In genomic region chr5:160463775-160464465, GRCh38 we compare ENCODE assay signal across 11 cellular contexts. TPM values are rescaled to one million over a fixed set of nuclear protein-coding genes. Genes with fewer than 3 reads are reported as not detected.
DNase-seq lines count a peak whose midpoint lies in the region; ATAC-seq and TF ChIP-seq lines count a peak whose summit lies in the region.
"Had no signal": no experiment of that assay in that cellular context is flagged by ENCODE, and none has a peak within 500 bp of the region (broad histone marks: within the 10 kb centered on the region; RNA-seq: fewer than 3 reads in every experiment).

No MANE protein-coding gene starts in this region.

- no peak overlapping the region for H3K4me3 Mint-ChIP-seq in CD4-positive, alpha-beta memory T cell
- H3K4me3 Mint-ChIP-seq in HFFc6 (peak overlapping the region; percentile 26; the same call in 1 of the 2 replicates), WTC11 (no peak overlapping the region), endothelial cell (ENCODE audit: unreplicated experiment) (no peak overlapping the region)

- H3K36me3 Mint-ChIP-seq in CD4-positive, alpha-beta memory T cell: peaks cover 0 to 8% of the 10 kb centered on the region in 2 donors
- H3K36me3 Mint-ChIP-seq in HFFc6 (ENCODE audit: low read depth) (no peaks in the 10 kb centered on the region), WTC11 (peaks cover 4% of the 10 kb centered on the region; the same call in 1 of the 2 replicates), endothelial cell (ENCODE audit: low read depth, unreplicated experiment) (no peaks in the 10 kb centered on the region)

- H3K27me3 ChIP-seq in CD4-positive, alpha-beta memory T cell (ENCODE audit: insufficient read depth, low read length): no peaks in the 10 kb centered on the region
- H3K27me3 ChIP-seq: tibial artery had no signal

- H3K9me3 Mint-ChIP-seq in CD4-positive, alpha-beta memory T cell: no peaks in the 10 kb centered on the region
- H3K9me3 Mint-ChIP-seq in HFFc6 (no peaks in the 10 kb centered on the region), WTC11 (peaks cover 20% of the 10 kb centered on the region), endothelial cell (ENCODE audit: unreplicated experiment) (no peaks in the 10 kb centered on the region)

- H3K27ac ChIP-seq in CD4-positive, alpha-beta memory T cell (ENCODE audit: low read depth, low read length): no peak overlapping the region
- H3K27ac ChIP-seq: tibial artery had no signal

- ATAC-seq in WTC11 (no peak), HG02870 (IDR thresholded peaks at IDR 0.05; ENCODE audit: unreplicated experiment) (no peak), HG03457 (IDR thresholded peaks at IDR 0.05; ENCODE audit: unreplicated experiment) (no peak)

- CTCF ChIA-PET in CD4-positive, alpha-beta memory T cell (lab: Charles Lee; ENCODE audit: partially characterized antibody): interaction anchor here (5.3 kb wide), 1 partner anchor 25 kb away, joined by 78 read pairs; no protein-coding TSS in a partner anchor
- CTCF ChIA-PET in WTC11 (lab: Charles Lee): interaction anchor here (0.9 to 1.8 kb wide), 2 partner anchors 24 to 26 kb away, joined by 3 to 10 read pairs; no protein-coding TSS in a partner anchor

- intact Hi-C loops in CD4-positive, alpha-beta memory T cell (cut with micrococcal nuclease): no loop called here

- peak overlapping the region in 6 of 7 donors; percentile 0 to 82 (median 45) for H3K27ac Mint-ChIP-seq in CD4-positive, alpha-beta memory T cell
- peak overlapping the region; percentile 48 for H3K27ac Mint-ChIP-seq in HFFc6
- H3K27ac Mint-ChIP-seq in WTC11: no peak overlapping the region; the same call in 1 of the 2 replicates
- H3K27ac Mint-ChIP-seq in endothelial cell (ENCODE audit: unreplicated experiment): no peak overlapping the region

- H3K9me3 ChIP-seq in CD4-positive, alpha-beta memory T cell (ENCODE audit: control insufficient read depth in 1 of 2, low read length in 2 of 2): no peaks in the 10 kb centered on the region
- H3K9me3 ChIP-seq: tibial artery had no signal

- H3K4me3 ChIP-seq in CD4-positive, alpha-beta memory T cell (ENCODE audit: low read length in 2 of 2): no peak overlapping the region
- H3K4me3 ChIP-seq: tibial artery had no signal

- TF ChIP-seq CTCF in HFFc6 (IDR thresholded peaks at IDR 0.05): no peak
- no peak for TF ChIP-seq CTCF in WTC11 (IDR thresholded peaks at IDR 0.05)
- TF ChIP-seq CTCF in endothelial cell (IDR thresholded peaks at IDR 0.05; ENCODE audit: unreplicated experiment): no peak

- peaks cover 20 to 49% (median 36%) of the 10 kb centered on the region in 4 donors for H3K4me1 Mint-ChIP-seq in CD4-positive, alpha-beta memory T cell
- H3K4me1 Mint-ChIP-seq in HFFc6 (ENCODE audit: low read depth) (peaks cover 74% of the 10 kb centered on the region), WTC11 (peaks cover 27% of the 10 kb centered on the region), endothelial cell (ENCODE audit: unreplicated experiment) (peaks cover 18% of the 10 kb centered on the region)

- DNase-seq in CD4-positive, alpha-beta memory T cell: no peak
- peak; percentile 87 for DNase-seq in HFFc6
- no peak for DNase-seq in WTC11 (ENCODE audit: low spot score)
- peak; percentile 80 for DNase-seq in kidney tubule cell (ENCODE audit: low spot score)
- no peak for DNase-seq in endothelial cell (ENCODE audit: low spot score)
- DNase-seq in effector CD4-positive, alpha-beta T cell: no peak
- DNase-seq: islet precursor cell, NCI-H1048, tibial artery had no signal

- H3K36me3 ChIP-seq in CD4-positive, alpha-beta memory T cell (ENCODE audit: insufficient read depth, low read length): no peaks in the 10 kb centered on the region
- H3K36me3 ChIP-seq: tibial artery had no signal

- no peaks in the 10 kb centered on the region for H3K27me3 Mint-ChIP-seq in CD4-positive, alpha-beta memory T cell
- H3K27me3 Mint-ChIP-seq in HFFc6 (ENCODE audit: insufficient read depth) (peaks cover 2% of the 10 kb centered on the region; the same call in 1 of the 2 replicates), WTC11 (ENCODE audit: low read depth) (no peaks in the 10 kb centered on the region; the same call in 1 of the 2 replicates), endothelial cell (ENCODE audit: unreplicated experiment) (no peaks in the 10 kb centered on the region)

- POLR2A ChIA-PET in CD4-positive, alpha-beta memory T cell (lab: Charles Lee; ENCODE audit: partially characterized antibody): interaction anchor here (0.9 kb wide), 1 partner anchor 12 kb away, joined by 3 read pairs; no protein-coding TSS in a partner anchor
- POLR2A ChIA-PET in WTC11 (lab: Charles Lee): no interaction called here

- peaks cover 31% of the 10 kb centered on the region for H3K4me1 ChIP-seq in CD4-positive, alpha-beta memory T cell (ENCODE audit: insufficient read depth, low read length)

TF ChIP-seq in WTC11, 78 proteins besides CTCF, POLR2A, EP300 and RAD21:
- TF ChIP-seq ZNF423 (CRISPR knock-in tag; IDR thresholded peaks at IDR 0.05) (no peak), GABPB1 (CRISPR knock-in tag; IDR thresholded peaks at IDR 0.05) (peak; percentile 63; the same call in 1 of the 2 replicates)
TF ChIP-seq in WTC11: peak in this region for 1.

RNA-seq across cellular contexts. Expression of gene PTTG1, which starts 42.3 kb away (rescaled TPM):
- 10 to 100 TPM in 1 of 2 experiments, 1 to 10 TPM in 1; 9.2 to 11.7 TPM for total RNA-seq in CD4-positive, alpha-beta memory T cell
- polyA plus RNA-seq in CD4-positive, alpha-beta memory T cell: 10 to 100 TPM; 19.9 to 20.2 TPM
- total RNA-seq in HFFc6 (2021; fragmentation: NEBNext Ultra II Directional; extraction: Animal tissue kit (Norgen Biotek cat#: 25700)): 100 to 1,000 TPM in 5 of 6 experiments, 10 to 100 TPM in 1; 83.4 to 213 (median 194) TPM
- total RNA-seq in WTC11 (2021) (239 to 273 TPM (median 270 TPM) in 3 replicates), endothelial cell (ENCODE audit: unreplicated experiment) (25.1 TPM)

RNA-seq across cellular contexts. Expression of gene SLU7, which starts 45.0 kb away (rescaled TPM):
- 10 to 100 TPM; 86.8 to 93.9 TPM for total RNA-seq in CD4-positive, alpha-beta memory T cell
- 10 to 100 TPM; 50.8 to 88.4 TPM for polyA plus RNA-seq in CD4-positive, alpha-beta memory T cell
- total RNA-seq in HFFc6 (2021; fragmentation: NEBNext Ultra II Directional; extraction: Animal tissue kit (Norgen Biotek cat#: 25700)): 10 to 100 TPM; 32.1 to 47.3 (median 42.1) TPM
- total RNA-seq in WTC11 (2021) (28.7 to 33.3 TPM (median 32.5 TPM) in 3 replicates), endothelial cell (ENCODE audit: unreplicated experiment) (53.1 TPM)

Comparison
In these comparisons a context has a peak if more than half of its experiments do, and no peak if none do; other contexts are left out.
1. DNase-seq: peak in HFFc6 (single experiment) and kidney tubule cell (single experiment); none in CD4-positive, alpha-beta memory T cell (0 of 5), WTC11 (single experiment), endothelial cell (single experiment) and effector CD4-positive, alpha-beta T cell (single experiment).
2. H3K27ac Mint-ChIP-seq: peak in CD4-positive, alpha-beta memory T cell (6 of 7) and HFFc6 (single experiment); none in WTC11 (single experiment) and endothelial cell (single experiment).